In genomic region chr17:19387921-19388521, GRCh38 we compare ENCODE assay signal across 9 cellular contexts. TPM values are rescaled to one million over a fixed set of nuclear protein-coding genes. Genes with fewer than 3 reads are reported as not detected.
DNase-seq lines count a peak whose midpoint lies in the region; TF ChIP-seq lines count a peak whose summit lies in the region.
"Had no signal": no experiment of that assay in that cellular context is flagged by ENCODE, and none has a peak within 500 bp of the region (broad histone marks: within the 10 kb centered on the region; RNA-seq: fewer than 3 reads in every experiment).

No MANE protein-coding gene starts in this region.

- peaks cover 2% of the 10 kb centered on the region for H3K4me1 Mint-ChIP-seq in activated T-helper 2 cell treated with anti-CD3 and anti-CD28 coated beads, Interferon-gamma antibody, Interleukin-2, Interleukin-4, amounts not matched to agents 10 μg/mL and 5 μg/mL and 100 μg/mL, durations not matched to agents 14 hours and 24 hours and 36 hours (ENCODE audit: low read depth)

- peaks cover 5% of the 10 kb centered on the region for H3K36me3 ChIP-seq in rectal smooth muscle tissue (ENCODE audit: control insufficient read depth, insufficient read depth, low read length)

- H3K27ac ChIP-seq in rectal smooth muscle tissue (ENCODE audit: low read depth, low read length), result peak overlapping the region; percentile 97
- H3K27ac ChIP-seq: KMS-11 had no signal

- H3K36me3 Mint-ChIP-seq in activated T-helper 2 cell treated with anti-CD3 and anti-CD28 coated beads, Interferon-gamma antibody, Interleukin-2, Interleukin-4, amounts not matched to agents 10 μg/mL and 5 μg/mL and 100 μg/mL, durations not matched to agents 14 hours and 24 hours and 36 hours (ENCODE audit: low read depth), result peaks cover 19% of the 10 kb centered on the region

- H3K4me1 ChIP-seq in rectal smooth muscle tissue (ENCODE audit: control insufficient read depth, insufficient read depth, low read length), result peaks cover 53% of the 10 kb centered on the region

- H3K9me3 Mint-ChIP-seq in activated T-helper 2 cell treated with anti-CD3 and anti-CD28 coated beads, Interferon-gamma antibody, Interleukin-2, Interleukin-4, amounts not matched to agents 10 μg/mL and 5 μg/mL and 100 μg/mL, durations not matched to agents 14 hours and 24 hours and 36 hours, result no peaks in the 10 kb centered on the region

- no peak overlapping the region for H3K27ac Mint-ChIP-seq in activated T-helper 2 cell treated with anti-CD3 and anti-CD28 coated beads, Interferon-gamma antibody, Interleukin-2, Interleukin-4, amounts not matched to agents 10 μg/mL and 5 μg/mL and 100 μg/mL, durations not matched to agents 14 hours and 24 hours and 36 hours

- H3K4me3 ChIP-seq in foreskin fibroblast (ENCODE audit: low read depth in 1 of 2, low read length in 2 of 2) (no peak overlapping the region), rectal smooth muscle tissue (ENCODE audit: low read length) (no peak overlapping the region)

- DNase-seq in DMS 273 treated with DMSO at 0.1 percent for 48 hours (lab: John Stamatoyannopoulos, UW) (peak; percentile 91), RPMI7951 (ENCODE audit: low read depth) (peak; percentile 58), foreskin fibroblast (peak; percentile 68 to 88), NCI-H1417 treated with DMSO at 0.1 percent for 48 hours (lab: John Stamatoyannopoulos, UW) (no peak), SHP77 treated with DMSO at 0.1 percent for 48 hours (lab: John Stamatoyannopoulos, UW) (no peak), DMS114 treated with DMSO at 0.1 percent for 48 hours (lab: John Stamatoyannopoulos, UW; ENCODE audit: unreplicated experiment) (no peak)
- DNase-seq in activated T-helper 2 cell treated with anti-CD3 and anti-CD28 coated beads, Interferon-gamma antibody, Interleukin-2, Interleukin-4, amounts not matched to agents 10 μg/mL and 5 μg/mL and 100 μg/mL, durations not matched to agents 14 hours and 24 hours and 36 hours (ENCODE audit: low spot score), result no peak

- no peak overlapping the region for H3K4me3 Mint-ChIP-seq in activated T-helper 2 cell treated with anti-CD3 and anti-CD28 coated beads, Interferon-gamma antibody, Interleukin-2, Interleukin-4, amounts not matched to agents 10 μg/mL and 5 μg/mL and 100 μg/mL, durations not matched to agents 14 hours and 24 hours and 36 hours (ENCODE audit: low read depth)

- H3K27me3 ChIP-seq in rectal smooth muscle tissue (ENCODE audit: control insufficient read depth, insufficient read depth, low read length), result no peaks in the 10 kb centered on the region

- TF ChIP-seq CTCF in foreskin fibroblast (IDR thresholded peaks at IDR 0.05; ENCODE audit: low read depth, low read length), result no peak

- peak overlapping the region; percentile 10 for H3K9ac ChIP-seq in rectal smooth muscle tissue (ENCODE audit: low read length)
- H3K9ac ChIP-seq: KMS-11 had no signal

- intact Hi-C loops in activated T-helper 2 cell treated with anti-CD3 and anti-CD28 coated beads, Interferon-gamma antibody, Interleukin-2, Interleukin-4, amounts not matched to agents 10 μg/mL and 5 μg/mL and 100 μg/mL, durations not matched to agents 14 hours and 24 hours and 36 hours (cut with micrococcal nuclease), result no loop called here

- H3K27me3 Mint-ChIP-seq in activated T-helper 2 cell treated with anti-CD3 and anti-CD28 coated beads, Interferon-gamma antibody, Interleukin-2, Interleukin-4, amounts not matched to agents 10 μg/mL and 5 μg/mL and 100 μg/mL, durations not matched to agents 14 hours and 24 hours and 36 hours (ENCODE audit: low read depth), result peaks cover 28% of the 10 kb centered on the region

RNA-seq across cellular contexts. Expression of gene MFAP4, which starts 1.0 kb away (rescaled TPM):
- total RNA-seq in RPMI7951 (2014; rRNA removed; shearing (Covaris generic)), result 4.7 and 5.2 TPM in 2 replicates
- total RNA-seq in activated T-helper 2 cell treated with anti-CD3 and anti-CD28 coated beads, Interferon-gamma antibody, Interleukin-2, Interleukin-4, amounts not matched to agents 10 μg/mL and 5 μg/mL and 100 μg/mL, durations not matched to agents 14 hours and 24 hours and 36 hours, result not detected in 2 replicates

RNA-seq across cellular contexts. Expression of gene MAPK7, which starts 9.7 kb away (rescaled TPM):
- 4.1 and 6.7 TPM in 2 replicates for total RNA-seq in RPMI7951 (2014; rRNA removed; shearing (Covaris generic))
- 18.9 and 22.6 TPM in 2 replicates for total RNA-seq in activated T-helper 2 cell treated with anti-CD3 and anti-CD28 coated beads, Interferon-gamma antibody, Interleukin-2, Interleukin-4, amounts not matched to agents 10 μg/mL and 5 μg/mL and 100 μg/mL, durations not matched to agents 14 hours and 24 hours and 36 hours

RNA-seq across cellular contexts. Expression of gene RNF112, which starts 23.0 kb away (rescaled TPM):
- 0.24 and 0.29 TPM in 2 replicates for total RNA-seq in RPMI7951 (2014; rRNA removed; shearing (Covaris generic))
- total RNA-seq in activated T-helper 2 cell treated with anti-CD3 and anti-CD28 coated beads, Interferon-gamma antibody, Interleukin-2, Interleukin-4, amounts not matched to agents 10 μg/mL and 5 μg/mL and 100 μg/mL, durations not matched to agents 14 hours and 24 hours and 36 hours, result 0.16 and 0.32 TPM in 2 replicates

RNA-seq across cellular contexts. Expression of gene B9D1, which starts 25.5 kb away (rescaled TPM):
- 16.2 and 20.3 TPM in 2 replicates for total RNA-seq in RPMI7951 (2014; rRNA removed; shearing (Covaris generic))
- 6.7 TPM in 2 replicates for total RNA-seq in activated T-helper 2 cell treated with anti-CD3 and anti-CD28 coated beads, Interferon-gamma antibody, Interleukin-2, Interleukin-4, amounts not matched to agents 10 μg/mL and 5 μg/mL and 100 μg/mL, durations not matched to agents 14 hours and 24 hours and 36 hours

Comparison
In these comparisons a context has a peak if more than half of its experiments do, and no peak if none do; other contexts are left out.
1. DNase-seq: peak in DMS 273 treated with DMSO at 0.1 percent for 48 hours (single experiment), RPMI7951 (single experiment) and foreskin fibroblast (2 of 2); none in activated T-helper 2 cell treated with anti-CD3 and anti-CD28 coated beads, Interferon-gamma antibody, Interleukin-2, Interleukin-4, amounts not matched to agents 10 μg/mL and 5 μg/mL and 100 μg/mL, durations not matched to agents 14 hours and 24 hours and 36 hours (single experiment), NCI-H1417 treated with DMSO at 0.1 percent for 48 hours (single experiment), SHP77 treated with DMSO at 0.1 percent for 48 hours (single experiment) and DMS114 treated with DMSO at 0.1 percent for 48 hours (single experiment).